In the genomic region with DNA sequence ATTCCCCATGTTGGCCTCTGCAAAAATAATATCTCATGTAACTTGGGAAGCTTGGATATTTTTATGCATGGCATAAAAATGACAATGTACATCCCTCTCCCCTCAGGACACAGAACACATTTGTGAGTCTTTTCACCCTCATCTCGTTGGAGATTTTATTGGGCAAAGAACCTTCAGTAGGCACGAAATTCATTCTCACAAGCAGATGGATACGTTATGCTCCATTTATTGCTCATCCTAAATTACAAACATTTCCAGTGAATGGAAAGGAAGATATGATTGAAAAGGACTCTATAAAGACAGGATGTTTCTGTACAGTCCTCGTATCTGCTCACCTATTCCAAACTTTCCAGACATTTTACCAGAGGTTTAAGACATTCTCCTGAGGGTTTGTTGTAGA, we compare ENCODE assay signal across 34 cellular contexts.
"Had no signal": no experiment of that assay in that cellular context is flagged by ENCODE, and none has a peak within 500 bp of the region (broad histone marks: within the 10 kb centered on the region; RNA-seq: fewer than 3 reads in every experiment).

No MANE protein-coding gene starts in this region.

- H3K27me3 ChIP-seq: adrenal gland, ascending aorta, body of pancreas, brain microvascular endothelial cell, breast epithelium, cardiac muscle cell had no signal

- ATAC-seq: activated naive CD4-positive, alpha-beta T cell treated with anti-CD3 and anti-CD28 coated beads, Interleukin-2, amount 50 U/mL, for 72 hours; activated naive CD8-positive, alpha-beta T cell treated with anti-CD3 and anti-CD28 coated beads, Interleukin-2, amount 50 U/mL, for 24 hours; activated T-cell treated with anti-CD3 and anti-CD28 coated beads, Interleukin-2, amount 50 U/mL, for 4 hours; activated T-cell treated with anti-CD3 and anti-CD28 coated beads, Interleukin-2, amount 50 U/mL, for 72 hours; activated T-helper 17 cell treated with anti-CD3 and anti-CD28 coated beads, Interleukin-2, amount 50 U/mL, for 72 hours; body of pancreas had no signal

- DNase-seq: activated effector memory CD4-positive, alpha-beta T cell treated with anti-CD3 and anti-CD28 coated beads, Interleukin-2, amount 50 U/mL, for 16 hours; activated effector memory CD4-positive, alpha-beta T cell treated with Interleukin-2 at 50 U/mL for 16 hours; activated gamma-delta T cell; activated gamma-delta T cell treated with Interleukin-2 at 50 U/mL for 16 hours; activated naive CD4-positive, alpha-beta T cell; activated naive CD4-positive, alpha-beta T cell treated with anti-CD3 and anti-CD28 coated beads for 36 hours; activated naive CD4-positive, alpha-beta T cell treated with anti-CD3 and anti-CD28 coated beads, Interleukin-2, amount 10 ng/mL, durations not matched to agents 7 days and 5 days; activated naive CD4-positive, alpha-beta T cell treated with anti-CD3 and anti-CD28 coated beads, Interleukin-2, amount 50 U/mL, for 16 hours; activated naive CD4-positive, alpha-beta T cell treated with Interleukin-2 at 50 U/mL for 16 hours; activated naive CD8-positive, alpha-beta T cell treated with anti-CD3 and anti-CD28 coated beads for 36 hours; activated naive CD8-positive, alpha-beta T cell treated with anti-CD3 and anti-CD28 coated beads, Interleukin-2, amount 10 ng/mL, durations not matched to agents 7 days and 5 days; activated naive CD8-positive, alpha-beta T cell treated with anti-CD3 and anti-CD28 coated beads, Interleukin-2, amount 50 U/mL, for 24 hours; activated T-cell treated with anti-CD3 and anti-CD28 coated beads, Interleukin-2, amount 50 U/mL, for 1 hour; activated T-cell treated with anti-CD3 and anti-CD28 coated beads, Interleukin-2, amount 50 U/mL, for 24 hours; activated T-cell treated with anti-CD3 and anti-CD28 coated beads, Interleukin-2, amount 50 U/mL, for 4 hours; activated T-cell treated with anti-CD3 and anti-CD28 coated beads, Interleukin-2, amount 50 U/mL, for 48 hours; activated T-cell treated with anti-CD3 and anti-CD28 coated beads, Interleukin-2, amount 50 U/mL, for 72 hours; adrenal gland; amniotic stem cell; amygdala; anterior cingulate cortex; aorta; body of pancreas; brain microvascular endothelial cell; caudate nucleus; central memory CD4-positive, alpha-beta T cell; cerebellar nuclear complex had no signal

- FAIRE-seq: astrocyte, bronchial epithelial cell had no signal

- H3K4me1 ChIP-seq: adrenal gland, ascending aorta, body of pancreas, breast epithelium had no signal

- H3K4me3 ChIP-seq: adrenal gland, ascending aorta, body of pancreas, breast epithelium, cardiac muscle cell had no signal

- H3K9me3 ChIP-seq: adrenal gland, ascending aorta, body of pancreas had no signal

- H3K27ac ChIP-seq: adrenal gland, ascending aorta, body of pancreas, brain microvascular endothelial cell, breast epithelium, cardiac muscle cell had no signal

- H3K36me3 ChIP-seq: adrenal gland, ascending aorta, brain microvascular endothelial cell, breast epithelium, cardiac muscle cell had no signal
